Comparison of ENCODE assay signal across 32 cellular contexts in the genomic region with DNA sequence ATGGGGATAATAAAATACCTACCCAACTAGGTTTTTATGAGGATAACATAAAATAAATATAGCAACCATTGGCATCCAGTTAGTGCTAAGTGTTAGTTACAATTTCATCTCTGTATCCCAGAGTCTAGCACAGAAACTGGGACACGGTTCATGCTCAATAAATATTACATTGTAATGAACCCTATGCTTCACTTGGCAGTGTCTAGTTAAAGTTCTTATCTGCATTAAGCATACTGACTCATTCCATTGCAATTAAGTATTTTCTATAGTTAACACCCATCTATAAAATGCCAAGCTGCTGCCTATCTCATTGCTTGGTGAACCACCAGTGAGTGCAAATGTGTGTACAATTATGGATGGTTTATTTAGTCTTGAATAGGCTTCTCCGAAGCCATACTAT. TPM values are rescaled to one million over a fixed set of nuclear protein-coding genes. Genes with fewer than 3 reads are reported as not detected.
"Had no signal": no experiment of that assay in that cellular context is flagged by ENCODE, and none has a peak within 500 bp of the region (broad histone marks: within the 10 kb centered on the region; RNA-seq: fewer than 3 reads in every experiment).

No MANE protein-coding gene starts in this region.

- H3K9ac ChIP-seq: neural progenitor cell, parathyroid adenoma had no signal

- DNase-seq: colonic mucosa; dermis blood vessel endothelial cell; effector memory CD4-positive, alpha-beta T cell; esophagus squamous epithelium; foreskin fibroblast; gastrocnemius medialis; head of caudate nucleus; naive B cell; stimulated activated CD4-positive, alpha-beta T cell treated with anti-CD3 and anti-CD28 coated beads, Interleukin-2, amount 100 ng/mL, for 24 hours; stimulated activated CD4-positive, alpha-beta T cell treated with anti-CD3 and anti-CD28 coated beads, Interleukin-4, amount 100 ng/mL, for 24 hours; stimulated activated naive CD4-positive, alpha-beta T cell treated with Interleukin-2 at 50 U/mL for 16 hours; stomach; thyroid gland; trophoblast cell had no signal

- H3K36me3 ChIP-seq: colonic mucosa, esophagus squamous epithelium, gastrocnemius medialis, neural progenitor cell, prostate gland, right atrium auricular region, stomach, thyroid gland had no signal

- FAIRE-seq: endothelial cell of umbilical vein, keratinocyte had no signal

- H3K27me3 ChIP-seq: colonic mucosa, esophagus squamous epithelium, gastrocnemius medialis, neural progenitor cell, right atrium auricular region, stomach, thyroid gland had no signal

- H3K27me3 Mint-ChIP-seq: memory B cell, naive B cell had no signal

- H3K27ac ChIP-seq: colonic mucosa, esophagus squamous epithelium, gastrocnemius medialis, neural progenitor cell, parathyroid adenoma, prostate gland, right atrium auricular region, stomach, thyroid gland had no signal

- H3K4me3 ChIP-seq: colonic mucosa, esophagus squamous epithelium, gastrocnemius medialis, lung, neural progenitor cell, prostate gland, right atrium auricular region, stomach, thyroid gland had no signal

- ATAC-seq: gastrocnemius medialis; left lobe of liver; sciatic nerve; stimulated activated effector memory CD8-positive, alpha-beta T cell treated with anti-CD3 and anti-CD28 coated beads, Interleukin-12 subunit alpha, Interleukin-12 subunit beta, amount 100 ng/mL, for 72 hours had no signal

- H3K4me3 Mint-ChIP-seq: memory B cell; naive B cell; nephron; neural progenitor cell; stimulated activated effector memory CD8-positive, alpha-beta T cell treated with anti-CD3 and anti-CD28 coated beads, Interleukin-12 subunit alpha, Interleukin-12 subunit beta, amount 100 ng/mL, for 72 hours had no signal

- H3K36me3 Mint-ChIP-seq: stimulated activated effector memory CD8-positive, alpha-beta T cell treated with anti-CD3 and anti-CD28 coated beads, Interleukin-12 subunit alpha, Interleukin-12 subunit beta, amount 100 ng/mL, for 72 hours had no signal

- H3K4me1 Mint-ChIP-seq: nephron had no signal

- H3K27ac Mint-ChIP-seq: nephron; neural progenitor cell; stimulated activated effector memory CD8-positive, alpha-beta T cell treated with anti-CD3 and anti-CD28 coated beads, Interleukin-12 subunit alpha, Interleukin-12 subunit beta, amount 100 ng/mL, for 72 hours had no signal

- H3K9me3 Mint-ChIP-seq: memory B cell; naive B cell; nephron; neural progenitor cell; stimulated activated effector memory CD8-positive, alpha-beta T cell treated with anti-CD3 and anti-CD28 coated beads, Interleukin-12 subunit alpha, Interleukin-12 subunit beta, amount 100 ng/mL, for 72 hours had no signal

- H3K79me2 ChIP-seq: parathyroid adenoma had no signal

- H3K4me1 ChIP-seq: colonic mucosa, parathyroid adenoma, prostate gland, right atrium auricular region, thyroid gland had no signal

- H3K4me2 ChIP-seq: neural progenitor cell had no signal

- H2AFZ ChIP-seq: neural progenitor cell, parathyroid adenoma had no signal

- H3K9me3 ChIP-seq: colonic mucosa, esophagus squamous epithelium, gastrocnemius medialis, prostate gland, right atrium auricular region, stomach, thyroid gland had no signal

RNA-seq across cellular contexts. Expression of a gene that starts 27.2 kb away (rescaled TPM):
- total RNA-seq: colonic mucosa, endothelial cell of umbilical vein, epithelial cell of proximal tubule, esophagus squamous epithelium, glomerular endothelial cell, lung, osteoblast, right atrium auricular region, sciatic nerve, stomach, subcutaneous adipose tissue, temporal lobe, thyroid gland, urinary bladder had no signal
- polyA plus RNA-seq: endothelial cell of umbilical vein, keratinocyte, lung had no signal
